In the genomic region with DNA sequence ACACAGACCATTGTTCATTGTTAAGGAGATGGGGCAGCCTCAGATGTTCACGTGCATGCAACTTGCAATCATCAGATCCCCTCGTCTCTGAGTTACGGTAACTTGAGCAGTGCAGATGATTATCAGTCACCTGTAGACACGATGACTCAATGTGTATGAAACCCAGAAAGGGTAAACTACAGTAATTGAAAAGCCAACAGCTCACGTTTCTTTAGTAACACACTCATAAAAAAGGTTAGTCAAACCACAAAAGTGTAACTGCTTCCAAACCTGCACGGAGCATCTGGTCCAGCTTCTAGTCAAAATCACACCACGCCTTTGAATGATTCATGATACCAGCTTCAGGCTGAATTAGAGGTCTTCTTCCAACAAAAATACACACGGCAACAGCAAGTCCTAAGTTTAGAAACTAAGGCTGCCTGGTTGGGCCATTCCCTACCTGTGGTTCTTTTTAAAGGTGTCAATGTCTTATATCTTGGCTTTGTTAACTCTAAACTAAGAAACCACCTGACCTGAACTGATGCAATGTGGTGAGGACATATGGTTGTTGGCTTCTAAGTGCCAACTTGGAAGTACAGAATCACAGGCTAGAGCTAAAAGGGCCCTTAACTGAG, we compare ENCODE assay signal across 8 cellular contexts. TPM values are rescaled to one million over a fixed set of nuclear protein-coding genes. Genes with fewer than 3 reads are reported as not detected.
A peak's percentile ranks its signal among the peaks of the same experiment; 100 is the strongest.
DNase-seq lines count a peak whose midpoint lies in the region; ATAC-seq and TF ChIP-seq lines count a peak whose summit lies in the region.

No MANE protein-coding gene starts in this region.

- intact Hi-C loops in naive thymus-derived CD4-positive, alpha-beta T cell (cut with micrococcal nuclease): loop anchor here (1.0 to 5.0 kb wide), 7 partner anchors 8 to 94 kb away; partner anchors contain the start of gene IKZF3 (in 2 of the 2)

- DNase-seq in GM06990 (ENCODE audit: extremely low read depth, insufficient read length) (peak; percentile 82), HFF-Myc (ENCODE audit: extremely low read depth, low read depth) (peak; percentile 93), NCI-H146 treated with DMSO at 0.1 percent for 48 hours (lab: John Stamatoyannopoulos, UW; ENCODE audit: unreplicated experiment) (peak; percentile 42), NCI-H1048 (lab: John Stamatoyannopoulos, UW) (no peak), Kasumi-1 (lab: John Stamatoyannopoulos, UW) (no peak)
- peak; percentile 81 for DNase-seq in activated CD8-positive, alpha-beta memory T cell treated with anti-CD3 and anti-CD28 coated beads, Interleukin-2, amount 10 ng/mL, durations not matched to agents 7 days and 5 days
- peak in 7 of 9 donors; percentile 46 to 81 (median 63) for DNase-seq in naive thymus-derived CD4-positive, alpha-beta T cell

- peak overlapping the region; percentile 71 for H3K27ac ChIP-seq in naive thymus-derived CD4-positive, alpha-beta T cell (ENCODE audit: low read depth, low read length)

- no peaks in the 10 kb centered on the region for H3K9me3 ChIP-seq in naive thymus-derived CD4-positive, alpha-beta T cell (ENCODE audit: control insufficient read depth in 2 of 3, low read length in 3 of 3)

- peaks cover 93% of the 10 kb centered on the region for H3K4me1 Mint-ChIP-seq in activated CD8-positive, alpha-beta memory T cell treated with anti-CD3 and anti-CD28 coated beads, Interleukin-2, amount 10 ng/mL, durations not matched to agents 7 days and 5 days
- H3K4me1 Mint-ChIP-seq in naive thymus-derived CD4-positive, alpha-beta T cell: peaks cover 73 to 99% (median 98%) of the 10 kb centered on the region in 7 donors

- CTCF ChIA-PET in activated CD8-positive, alpha-beta memory T cell treated with anti-CD3 and anti-CD28 coated beads, Interleukin-2, amount 10 ng/mL, durations not matched to agents 7 days and 5 days (lab: Charles Lee): interaction anchor here (0.6 to 2.0 kb wide), 12 partner anchors 9 to 157 kb away, joined by 3 to 10 read pairs (median 4); partner anchors contain the start of genes IKZF3, LRRC3C and ORMDL3
- CTCF ChIA-PET in naive thymus-derived CD4-positive, alpha-beta T cell (lab: Charles Lee): interaction anchor here (0.7 to 1.3 kb wide), 7 partner anchors 11 to 187 kb away, joined by 3 to 6 read pairs (median 3); partner anchors contain the start of gene IKZF3

- POLR2A ChIA-PET in naive thymus-derived CD4-positive, alpha-beta T cell (lab: Charles Lee): interaction anchor here (0.6 to 2.2 kb wide), 20 partner anchors 10 to 157 kb away, joined by 3 to 26 read pairs (median 4); partner anchors contain the start of genes IKZF3, LRRC3C, ORMDL3 and ZPBP2

- no peaks in the 10 kb centered on the region for H3K27me3 ChIP-seq in GM06990 (replicated peaks; ENCODE audit: control insufficient read depth, insufficient read depth, low read length)
- no peaks in the 10 kb centered on the region for H3K27me3 ChIP-seq in naive thymus-derived CD4-positive, alpha-beta T cell (ENCODE audit: control insufficient read depth in 2 of 2, insufficient read depth in 2 of 2, low read length in 2 of 2)

- no peak overlapping the region for H3K4me3 ChIP-seq in GM06990 (replicated peaks; ENCODE audit: low read depth, low read length)
- no peak overlapping the region for H3K4me3 ChIP-seq in HFF-Myc (replicated peaks; ENCODE audit: low read depth, low read length)
- H3K4me3 ChIP-seq in naive thymus-derived CD4-positive, alpha-beta T cell (ENCODE audit: low read length): no peak overlapping the region

- H3K4me3 Mint-ChIP-seq in activated CD8-positive, alpha-beta memory T cell treated with anti-CD3 and anti-CD28 coated beads, Interleukin-2, amount 10 ng/mL, durations not matched to agents 7 days and 5 days: peak overlapping the region; percentile 4
- H3K4me3 Mint-ChIP-seq in naive thymus-derived CD4-positive, alpha-beta T cell: peak overlapping the region; percentile 29 to 83 (median 57)

- H3K36me3 Mint-ChIP-seq in activated CD8-positive, alpha-beta memory T cell treated with anti-CD3 and anti-CD28 coated beads, Interleukin-2, amount 10 ng/mL, durations not matched to agents 7 days and 5 days: peaks cover 63% of the 10 kb centered on the region
- peaks cover 7 to 59% (median 43%) of the 10 kb centered on the region in 5 donors for H3K36me3 Mint-ChIP-seq in naive thymus-derived CD4-positive, alpha-beta T cell

- no peaks in the 10 kb centered on the region for H3K9me3 Mint-ChIP-seq in activated CD8-positive, alpha-beta memory T cell treated with anti-CD3 and anti-CD28 coated beads, Interleukin-2, amount 10 ng/mL, durations not matched to agents 7 days and 5 days (ENCODE audit: low read depth)
- H3K9me3 Mint-ChIP-seq in naive thymus-derived CD4-positive, alpha-beta T cell: no peaks in the 10 kb centered on the region

- peak; percentile 81 for ATAC-seq in activated CD8-positive, alpha-beta memory T cell treated with anti-CD3 and anti-CD28 coated beads, Interleukin-2, amount 10 ng/mL, durations not matched to agents 7 days and 5 days
- peak; percentile 81 for ATAC-seq in naive thymus-derived CD4-positive, alpha-beta T cell
- ATAC-seq in HG02678 (IDR thresholded peaks at IDR 0.05; ENCODE audit: unreplicated experiment): no peak

- TF ChIP-seq CTCF in GM06990 (IDR thresholded peaks at IDR 0.05; ENCODE audit: insufficient read depth, low read length, poor library complexity, severe bottlenecking): no peak
- TF ChIP-seq CTCF in HFF-Myc (IDR thresholded peaks at IDR 0.05; ENCODE audit: low read depth, low read length, missing control alignments): no peak

- no peaks in the 10 kb centered on the region for H3K27me3 Mint-ChIP-seq in activated CD8-positive, alpha-beta memory T cell treated with anti-CD3 and anti-CD28 coated beads, Interleukin-2, amount 10 ng/mL, durations not matched to agents 7 days and 5 days
- H3K27me3 Mint-ChIP-seq in naive thymus-derived CD4-positive, alpha-beta T cell: no peaks in the 10 kb centered on the region

- peaks cover 39% of the 10 kb centered on the region for H3K36me3 ChIP-seq in GM06990 (ENCODE audit: control insufficient read depth, insufficient read depth, low read length)
- peaks cover 5 to 16% (median 14%) of the 10 kb centered on the region in 3 experiments for H3K36me3 ChIP-seq in naive thymus-derived CD4-positive, alpha-beta T cell (ENCODE audit: control insufficient read depth in 2 of 3, insufficient read depth in 3 of 3, low read length in 3 of 3)

- peaks cover 77 to 92% of the 10 kb centered on the region in 2 donors for H3K4me1 ChIP-seq in naive thymus-derived CD4-positive, alpha-beta T cell (ENCODE audit: control insufficient read depth in 2 of 2, insufficient read depth in 2 of 2, low read length in 2 of 2)

- H3K27ac Mint-ChIP-seq in activated CD8-positive, alpha-beta memory T cell treated with anti-CD3 and anti-CD28 coated beads, Interleukin-2, amount 10 ng/mL, durations not matched to agents 7 days and 5 days: peak overlapping the region; percentile 81
- H3K27ac Mint-ChIP-seq in naive thymus-derived CD4-positive, alpha-beta T cell: peak overlapping the region; percentile 78 to 98 (median 94)

RNA-seq across cellular contexts. Expression of gene GRB7, which starts 32.3 kb away (rescaled TPM):
- under 1 TPM in 1 of 2 experiments, not detected in 1; 0.19 TPM for total RNA-seq in activated CD8-positive, alpha-beta memory T cell treated with anti-CD3 and anti-CD28 coated beads, Interleukin-2, amount 10 ng/mL, durations not matched to agents 7 days and 5 days
- total RNA-seq in naive thymus-derived CD4-positive, alpha-beta T cell: under 1 TPM in 1 of 5 experiments, not detected in 4; 0.99 TPM
- polyA plus RNA-seq in naive thymus-derived CD4-positive, alpha-beta T cell: not detected

RNA-seq across cellular contexts. Expression of gene MIEN1, which starts 39.7 kb away (rescaled TPM):
- 10 to 100 TPM; 45.9 to 46.8 TPM for total RNA-seq in activated CD8-positive, alpha-beta memory T cell treated with anti-CD3 and anti-CD28 coated beads, Interleukin-2, amount 10 ng/mL, durations not matched to agents 7 days and 5 days
- total RNA-seq in naive thymus-derived CD4-positive, alpha-beta T cell: 10 to 100 TPM; 28.7 to 40.1 (median 32.3) TPM
- polyA plus RNA-seq in naive thymus-derived CD4-positive, alpha-beta T cell: 10 to 100 TPM; 73.5 to 74.3 TPM

Comparison
In these comparisons a context has a peak if more than half of its experiments do, and no peak if none do; other contexts are left out.
1. DNase-seq: peak in GM06990 (single experiment), HFF-Myc (single experiment), NCI-H146 treated with DMSO at 0.1 percent for 48 hours (single experiment), activated CD8-positive, alpha-beta memory T cell treated with anti-CD3 and anti-CD28 coated beads, Interleukin-2, amount 10 ng/mL, durations not matched to agents 7 days and 5 days (single experiment) and naive thymus-derived CD4-positive, alpha-beta T cell (7 of 9); none in NCI-H1048 (single experiment) and Kasumi-1 (0 of 2).